Comparison of ENCODE assay signal across 14 cellular contexts in the genomic region with DNA sequence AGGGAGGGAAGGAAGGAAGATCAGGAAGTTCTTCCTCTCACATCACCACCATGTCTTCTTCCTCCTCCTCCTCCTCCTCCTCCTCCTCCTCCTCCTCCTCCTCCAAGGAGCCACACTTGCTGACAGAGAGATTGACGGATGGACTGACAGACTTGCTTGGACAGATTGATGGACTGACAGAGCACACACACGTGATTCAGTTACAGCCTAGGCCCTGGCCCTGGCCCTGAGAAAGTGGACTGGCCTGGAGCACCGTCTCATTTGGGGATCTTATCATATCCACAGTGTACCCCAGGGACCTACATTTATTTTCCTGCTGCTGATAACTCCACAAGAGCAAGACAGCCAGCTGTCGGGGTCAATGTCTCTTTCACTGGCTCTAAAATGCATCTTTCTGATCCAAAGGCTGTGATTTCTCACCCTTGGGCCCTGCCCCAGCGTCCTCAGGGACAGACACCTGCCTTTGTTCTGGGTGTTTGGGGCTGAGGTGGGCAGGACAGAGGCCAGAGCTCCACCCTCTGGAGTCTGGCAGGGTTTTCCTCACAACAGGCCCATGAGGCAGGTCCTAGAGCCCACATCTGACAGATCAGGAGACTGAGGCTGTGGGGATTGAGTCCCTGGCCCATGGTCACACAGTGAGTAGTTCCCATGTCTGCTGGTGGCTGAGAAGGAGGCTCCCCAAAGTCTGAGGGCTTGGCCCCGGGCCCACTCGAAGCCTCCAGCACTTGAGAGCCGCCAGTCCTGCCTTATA. TPM values are rescaled to one million over a fixed set of nuclear protein-coding genes. Genes with fewer than 3 reads are reported as not detected.
DNase-seq lines count a peak whose midpoint lies in the region; ATAC-seq and TF ChIP-seq lines count a peak whose summit lies in the region.
"Had no signal": no experiment of that assay in that cellular context is flagged by ENCODE, and none has a peak within 500 bp of the region (broad histone marks: within the 10 kb centered on the region; RNA-seq: fewer than 3 reads in every experiment).

No MANE protein-coding gene starts in this region.

- no peaks in the 10 kb centered on the region for H3K9me3 Mint-ChIP-seq in activated naive CD8-positive, alpha-beta T cell (ENCODE audit: low read depth)
- no peaks in the 10 kb centered on the region for H3K9me3 Mint-ChIP-seq in activated naive CD8-positive, alpha-beta T cell treated with anti-CD3 and anti-CD28 coated beads, Interleukin-2, amount 50 U/mL, for 24 hours
- no peaks in the 10 kb centered on the region for H3K9me3 Mint-ChIP-seq in endothelial cell (ENCODE audit: unreplicated experiment)
- H3K9me3 Mint-ChIP-seq: activated B cell treated with CpG ODN at 0.5 μM for 24 hours; activated T-cell treated with anti-CD3 and anti-CD28 coated beads, Interleukin-2, amount 50 U/mL, for 4 hours had no signal

- H3K9ac ChIP-seq in mucosa of stomach (ENCODE audit: low read length) = peak overlapping the region; percentile 37

- H3K4me3 Mint-ChIP-seq in activated naive CD8-positive, alpha-beta T cell = no peak overlapping the region
- no peak overlapping the region for H3K4me3 Mint-ChIP-seq in activated naive CD8-positive, alpha-beta T cell treated with anti-CD3 and anti-CD28 coated beads, Interleukin-2, amount 50 U/mL, for 24 hours
- H3K4me3 Mint-ChIP-seq in endothelial cell (ENCODE audit: unreplicated experiment) = no peak overlapping the region
- H3K4me3 Mint-ChIP-seq: activated B cell treated with CpG ODN at 0.5 μM for 24 hours; activated T-cell treated with anti-CD3 and anti-CD28 coated beads, Interleukin-2, amount 50 U/mL, for 4 hours had no signal

- TF ChIP-seq CTCF in ascending aorta (IDR thresholded peaks at IDR 0.05) (no peak), uterus (IDR thresholded peaks at IDR 0.05) (no peak), endothelial cell (IDR thresholded peaks at IDR 0.05; ENCODE audit: unreplicated experiment) (no peak)

- H3K4me3 ChIP-seq in ascending aorta (no peak overlapping the region), mucosa of stomach (ENCODE audit: low read length) (no peak overlapping the region), uterus (no peak overlapping the region)
- H3K4me3 ChIP-seq: SJCRH30 had no signal

- H3K4me1 Mint-ChIP-seq in activated naive CD8-positive, alpha-beta T cell (ENCODE audit: low read depth) = peaks cover 36% of the 10 kb centered on the region
- H3K4me1 Mint-ChIP-seq in activated naive CD8-positive, alpha-beta T cell treated with anti-CD3 and anti-CD28 coated beads, Interleukin-2, amount 50 U/mL, for 24 hours = peaks cover 36% of the 10 kb centered on the region
- H3K4me1 Mint-ChIP-seq in endothelial cell (ENCODE audit: unreplicated experiment) = no peaks in the 10 kb centered on the region

- no peaks in the 10 kb centered on the region for H3K36me3 Mint-ChIP-seq in activated naive CD8-positive, alpha-beta T cell
- H3K36me3 Mint-ChIP-seq in activated naive CD8-positive, alpha-beta T cell treated with anti-CD3 and anti-CD28 coated beads, Interleukin-2, amount 50 U/mL, for 24 hours (ENCODE audit: low read depth) = no peaks in the 10 kb centered on the region
- H3K36me3 Mint-ChIP-seq in endothelial cell (ENCODE audit: low read depth, unreplicated experiment) = no peaks in the 10 kb centered on the region

- no peaks in the 10 kb centered on the region for H3K9me3 ChIP-seq in ascending aorta
- no peaks in the 10 kb centered on the region for H3K9me3 ChIP-seq in mucosa of stomach (ENCODE audit: control insufficient read depth, low read length)
- H3K9me3 ChIP-seq in uterus = no peaks in the 10 kb centered on the region
- H3K9me3 ChIP-seq: SJCRH30 had no signal

- DNase-seq in activated naive CD8-positive, alpha-beta T cell treated with anti-CD3 and anti-CD28 coated beads, Interleukin-2, amount 50 U/mL, for 24 hours = no peak
- no peak for DNase-seq in ascending aorta (ENCODE audit: low spot score in 2 of 2)
- DNase-seq in uterus = no peak
- no peak for DNase-seq in NCI-H1092 treated with DMSO at 0.1 percent for 48 hours (lab: John Stamatoyannopoulos, UW)
- no peak for DNase-seq in endothelial cell (ENCODE audit: low spot score)
- DNase-seq: activated B cell treated with CpG ODN at 0.5 μM for 24 hours; activated T-cell treated with anti-CD3 and anti-CD28 coated beads, Interleukin-2, amount 50 U/mL, for 4 hours; NCI-H1048; NCI-H748 treated with DMSO at 0.1 percent for 48 hours; SJCRH30 had no signal

- H3K27ac Mint-ChIP-seq in activated naive CD8-positive, alpha-beta T cell = peak overlapping the region; percentile 41
- no peak overlapping the region for H3K27ac Mint-ChIP-seq in activated naive CD8-positive, alpha-beta T cell treated with anti-CD3 and anti-CD28 coated beads, Interleukin-2, amount 50 U/mL, for 24 hours
- no peak overlapping the region for H3K27ac Mint-ChIP-seq in endothelial cell (ENCODE audit: unreplicated experiment)

- no peak for ATAC-seq in activated naive CD8-positive, alpha-beta T cell treated with anti-CD3 and anti-CD28 coated beads, Interleukin-2, amount 50 U/mL, for 24 hours
- no peak for ATAC-seq in GM18873 (IDR thresholded peaks at IDR 0.05; ENCODE audit: low FRiP score, unreplicated experiment)
- ATAC-seq: activated T-cell treated with anti-CD3 and anti-CD28 coated beads, Interleukin-2, amount 50 U/mL, for 4 hours had no signal

- H3K27ac ChIP-seq in ascending aorta = peak overlapping the region; percentile 77 to 88
- peak overlapping the region; percentile 48 to 54 for H3K27ac ChIP-seq in uterus
- H3K27ac ChIP-seq: epithelial cell of prostate, SJCRH30 had no signal

- H3K27me3 Mint-ChIP-seq in activated naive CD8-positive, alpha-beta T cell = no peaks in the 10 kb centered on the region
- H3K27me3 Mint-ChIP-seq in activated naive CD8-positive, alpha-beta T cell treated with anti-CD3 and anti-CD28 coated beads, Interleukin-2, amount 50 U/mL, for 24 hours = no peaks in the 10 kb centered on the region
- H3K27me3 Mint-ChIP-seq in endothelial cell (ENCODE audit: unreplicated experiment) = peaks cover 2% of the 10 kb centered on the region
- H3K27me3 Mint-ChIP-seq: activated B cell treated with CpG ODN at 0.5 μM for 24 hours had no signal

- no peaks in the 10 kb centered on the region for H3K27me3 ChIP-seq in ascending aorta
- no peaks in the 10 kb centered on the region for H3K27me3 ChIP-seq in mucosa of stomach (ENCODE audit: control insufficient read depth, insufficient read depth, low read length)
- H3K27me3 ChIP-seq in uterus = no peaks in the 10 kb centered on the region
- H3K27me3 ChIP-seq: SJCRH30 had no signal

- H3K36me3 ChIP-seq in ascending aorta (no peaks in the 10 kb centered on the region), mucosa of stomach (ENCODE audit: control insufficient read depth, insufficient read depth, low read length) (no peaks in the 10 kb centered on the region), uterus (no peaks in the 10 kb centered on the region)
- H3K36me3 ChIP-seq: SJCRH30 had no signal

- intact Hi-C loops in ascending aorta (cut with DNase I) = no loop called here
- intact Hi-C loops in uterus (cut with DNase I; ENCODE audit: low total_unique reads) = no loop called here

- no peak for TF ChIP-seq POLR2A in uterus (IDR thresholded peaks at IDR 0.05)

- H3K4me1 ChIP-seq in ascending aorta (peaks cover 13 to 26% of the 10 kb centered on the region in 2 donors), mucosa of stomach (ENCODE audit: control insufficient read depth, insufficient read depth, low read length) (peaks cover 40% of the 10 kb centered on the region), uterus (no peaks in the 10 kb centered on the region)

RNA-seq across cellular contexts. Expression of a gene that starts 2.3 kb away (rescaled TPM):
- total RNA-seq in ascending aorta (not detected), uterus (10 to 100 TPM in 2 of 4 donors, 1 to 10 TPM in 2; 1.2 to 18.8 (median 9.9) TPM), endothelial cell (ENCODE audit: unreplicated experiment) (not detected)

RNA-seq across cellular contexts. Expression of a gene that starts 25.7 kb away (rescaled TPM):
- total RNA-seq in ascending aorta (3.6 TPM), uterus (10 to 100 TPM in 1 of 4 donors, 1 to 10 TPM in 3; 2.6 to 37.6 (median 6.4) TPM), endothelial cell (ENCODE audit: unreplicated experiment) (4.1 TPM)

RNA-seq across cellular contexts. Expression of a gene that starts 45.7 kb away (rescaled TPM):
- 27.2 TPM for total RNA-seq in ascending aorta
- 10 to 100 TPM in 3 of 4 donors, 1 to 10 TPM in 1; 5.7 to 33.6 (median 17.5) TPM for total RNA-seq in uterus
- total RNA-seq in endothelial cell (ENCODE audit: unreplicated experiment) = 116 TPM
